In genomic region chr19:13022859-13023636, GRCh38 we compare ENCODE assay signal across 8 cellular contexts. TPM values are rescaled to one million over a fixed set of nuclear protein-coding genes. Genes with fewer than 3 reads are reported as not detected.
A peak's percentile ranks its signal among the peaks of the same experiment; 100 is the strongest.
DNase-seq lines count a peak whose midpoint lies in the region; ATAC-seq and TF ChIP-seq lines count a peak whose summit lies in the region.

No MANE protein-coding gene starts in this region.

- peaks cover 5% of the 10 kb centered on the region for H3K36me3 ChIP-seq in BE2C
- H3K36me3 ChIP-seq in GM23338 (ENCODE audit: insufficient read depth), result no peaks in the 10 kb centered on the region
- H3K36me3 ChIP-seq in stomach smooth muscle (ENCODE audit: control insufficient read depth in 2 of 2, insufficient read depth in 2 of 2, low read length in 2 of 2), result peaks cover 0 to 5% of the 10 kb centered on the region in 2 donors

- peaks cover 61% of the 10 kb centered on the region for H3F3A ChIP-seq in GM23338 (replicated peaks; ENCODE audit: low read depth)

- peak overlapping the region; percentile 51 for H3K4me3 Mint-ChIP-seq in GM23338
- H3K4me3 Mint-ChIP-seq in central memory CD8-positive, alpha-beta T cell, result peak overlapping the region; percentile 82

- no peaks in the 10 kb centered on the region for H3K9me3 ChIP-seq in BE2C
- H3K9me3 ChIP-seq in stomach smooth muscle (ENCODE audit: control insufficient read depth in 2 of 2, low read length in 2 of 2), result no peaks in the 10 kb centered on the region

- H3K4me1 ChIP-seq in BE2C (peaks cover 22% of the 10 kb centered on the region), GM23338 (ENCODE audit: insufficient read depth) (peaks cover 80% of the 10 kb centered on the region), stomach smooth muscle (ENCODE audit: control insufficient read depth, insufficient read depth, low read length) (peaks cover 87% of the 10 kb centered on the region)

- H3K4me1 Mint-ChIP-seq in GM23338, result peaks cover 71% of the 10 kb centered on the region
- H3K4me1 Mint-ChIP-seq in central memory CD8-positive, alpha-beta T cell, result peaks cover 21% of the 10 kb centered on the region

- TF ChIP-seq CTCF in BE2C (IDR thresholded peaks at IDR 0.05; ENCODE audit: low read depth, low read length), result no peak
- TF ChIP-seq CTCF in GM23338 (conservative IDR thresholded peaks at IDR 0.05; ENCODE audit: low read depth in 2 of 2), result no peak

- H3K9me2 ChIP-seq in GM23338 (ENCODE audit: insufficient read depth), result no peaks in the 10 kb centered on the region

- peaks cover 100% of the 10 kb centered on the region for H3K27me3 Mint-ChIP-seq in GM23338 (ENCODE audit: insufficient read depth, low read depth, poor library complexity)
- peaks cover 41% of the 10 kb centered on the region for H3K27me3 Mint-ChIP-seq in central memory CD8-positive, alpha-beta T cell

- H3K79me2 ChIP-seq in GM23338 (replicated peaks; ENCODE audit: insufficient read depth), result no peaks in the 10 kb centered on the region

- H3K9ac ChIP-seq in stomach smooth muscle (ENCODE audit: low read length in 2 of 2), result peak overlapping the region; percentile 47 to 86

- H3K4me3 ChIP-seq in BE2C (ENCODE audit: low read depth, low read length), result peak overlapping the region; percentile 68
- H3K4me3 ChIP-seq in GM23338, result peak overlapping the region; percentile 51
- peak overlapping the region; percentile 65 to 66 for H3K4me3 ChIP-seq in stomach smooth muscle (ENCODE audit: low read length in 2 of 2)

- H3K27me3 ChIP-seq in BE2C (no peaks in the 10 kb centered on the region), GM23338 (ENCODE audit: insufficient read depth) (peaks cover 98% of the 10 kb centered on the region), stomach smooth muscle (ENCODE audit: control insufficient read depth in 1 of 2, insufficient read depth in 2 of 2, low read length in 2 of 2) (no peaks in the 10 kb centered on the region)

- ATAC-seq in GM23338, result peak; percentile 10; the same call in 2 of the 3 replicates
- ATAC-seq in central memory CD8-positive, alpha-beta T cell (replicated peaks; ENCODE audit: extremely low read depth, poor library complexity, severe bottlenecking), result no peak
- no peak for ATAC-seq in HG03442 (IDR thresholded peaks at IDR 0.05; ENCODE audit: unreplicated experiment)

- H3K36me3 Mint-ChIP-seq in GM23338 (ENCODE audit: low read depth), result no peaks in the 10 kb centered on the region; the same call in 2 of the 3 replicates
- peaks cover 11% of the 10 kb centered on the region for H3K36me3 Mint-ChIP-seq in central memory CD8-positive, alpha-beta T cell (ENCODE audit: insufficient read depth)

- 0 out of 2 replicates have a peak overlapping the region, but pooled peaks have one; percentile 43 for H2AFZ ChIP-seq in GM23338

- peaks cover 11% of the 10 kb centered on the region; the same call in 1 of the 3 replicates for H3K9me3 Mint-ChIP-seq in GM23338
- no peaks in the 10 kb centered on the region for H3K9me3 Mint-ChIP-seq in central memory CD8-positive, alpha-beta T cell

- H3K4me2 ChIP-seq in GM23338, result peak overlapping the region; percentile 82

- H4K20me1 ChIP-seq in GM23338 (replicated peaks; ENCODE audit: insufficient read depth), result peaks cover 25% of the 10 kb centered on the region

- DNase-seq in BE2C, result peak; percentile 79
- peak; percentile 77 for DNase-seq in GM23338 (ENCODE audit: low spot score)
- peak; percentile 61 for DNase-seq in NOMO-1 treated with dmso at 0.1 percent for 144 hours (lab: John Stamatoyannopoulos, UW; ENCODE audit: unreplicated experiment)
- DNase-seq in central memory CD8-positive, alpha-beta T cell (ENCODE audit: low spot score in 2 of 2), result no peak
- DNase-seq in kidney tubule cell (ENCODE audit: low spot score), result peak; percentile 64
- DNase-seq in activated effector memory CD4-positive, alpha-beta T cell treated with anti-CD3 and anti-CD28 coated beads, Interleukin-2, amount 50 U/mL, for 16 hours, result no peak

- no peak overlapping the region for H3K27ac Mint-ChIP-seq in GM23338
- H3K27ac Mint-ChIP-seq in central memory CD8-positive, alpha-beta T cell (ENCODE audit: low read depth), result peak overlapping the region; percentile 80

- no peak overlapping the region for H3K27ac ChIP-seq in GM23338 (ENCODE audit: low read depth)
- H3K27ac ChIP-seq in stomach smooth muscle (ENCODE audit: low read length), result peak overlapping the region; percentile 97

TF ChIP-seq in GM23338, 12 proteins besides CTCF, POLR2A, EP300 and RAD21:
- peak; percentile 87 for TF ChIP-seq EZH2 (IDR thresholded peaks at IDR 0.05; ENCODE audit: low read depth, unreplicated experiment)
- TF ChIP-seq ZNF331 (CRISPR knock-in tag; IDR thresholded peaks at IDR 0.05; ENCODE audit: low read depth), result no peak
- TF ChIP-seq JUNB (IDR thresholded peaks at IDR 0.05; ENCODE audit: unreplicated experiment), result no peak

RNA-seq across cellular contexts. Expression of gene NFIX, which starts 27.8 kb away (rescaled TPM):
- 34.1 TPM for polyA plus RNA-seq in BE2C (2012; ENCODE audit: insufficient read depth, insufficient read length, low read depth)
- 0.14 and 1.2 TPM in 2 replicates for total RNA-seq in GM23338 (2014; rRNA removed; shearing (Covaris generic))
- 0.06 and 0.31 TPM in 2 replicates for polyA plus RNA-seq in GM23338 (2016; fragmentation: Nextera tagmentation; extraction: Ambion mirVana)

RNA-seq across cellular contexts. Expression of gene DAND5, which starts 53.7 kb away (rescaled TPM):
- 0.25 TPM for polyA plus RNA-seq in BE2C (2012; ENCODE audit: insufficient read depth, insufficient read length, low read depth)
- 0.28 TPM in 1 of 2 replicates, not detected in the other for total RNA-seq in GM23338 (2014; rRNA removed; shearing (Covaris generic))
- 0.10 and 0.18 TPM in 2 replicates for polyA plus RNA-seq in GM23338 (2016; fragmentation: Nextera tagmentation; extraction: Ambion mirVana)

Comparison
In these comparisons a context has a peak if more than half of its experiments do, and no peak if none do; other contexts are left out.
1. DNase-seq: peak in BE2C (single experiment), GM23338 (single experiment), NOMO-1 treated with dmso at 0.1 percent for 144 hours (single experiment) and kidney tubule cell (single experiment); none in central memory CD8-positive, alpha-beta T cell (0 of 2) and activated effector memory CD4-positive, alpha-beta T cell treated with anti-CD3 and anti-CD28 coated beads, Interleukin-2, amount 50 U/mL, for 16 hours (single experiment).
2. Peak in every context shown above with its lines, with median percentiles within 50 percentile points of each other: H3K4me3 ChIP-seq.